20 cellular contexts compared by ENCODE assay signal in genomic region chr11:10973416-10973815, GRCh38.
A peak's percentile ranks its signal among the peaks of the same experiment; 100 is the strongest.
DNase-seq lines count a peak whose midpoint lies in the region; ATAC-seq and TF ChIP-seq lines count a peak whose summit lies in the region.
"Had no signal": no experiment of that assay in that cellular context is flagged by ENCODE, and none has a peak within 500 bp of the region (broad histone marks: within the 10 kb centered on the region; RNA-seq: fewer than 3 reads in every experiment).

No MANE protein-coding gene starts in this region.

- H3K4me1 ChIP-seq in ovary (ENCODE audit: insufficient read depth): no peaks in the 10 kb centered on the region
- H3K4me1 ChIP-seq: psoas muscle had no signal

- no peak overlapping the region for H3K4me3 ChIP-seq in ovary
- H3K4me3 ChIP-seq: hepatocyte, psoas muscle had no signal

- 42 to 65% (median 61%) methylated on average over 1 of the region's 1 CpG for WGBS in ovary, 3 donors

- intact Hi-C loops in ovary (cut with DNase I): no loop called here

- TF ChIP-seq CTCF in ovary (IDR thresholded peaks at IDR 0.05): no peak
- TF ChIP-seq CTCF in osteocyte (IDR thresholded peaks at IDR 0.05): no peak

- TF ChIP-seq EP300 in ovary (IDR thresholded peaks at IDR 0.05): no peak

- H3K27me3 ChIP-seq in ovary: no peaks in the 10 kb centered on the region
- H3K27me3 ChIP-seq: hepatocyte had no signal

- peaks cover 14% of the 10 kb centered on the region for H3K9me3 Mint-ChIP-seq in osteocyte (ENCODE audit: unreplicated experiment)
- H3K9me3 Mint-ChIP-seq: CD4-positive, alpha-beta T cell; HFFc6; T-cell had no signal

- ATAC-seq in HG02588 (IDR thresholded peaks at IDR 0.05; ENCODE audit: unreplicated experiment): no peak
- ATAC-seq: activated CD4-positive, CD25-positive, alpha-beta regulatory T cell treated with anti-CD3 and anti-CD28 coated beads, Interleukin-2, amount 50 U/mL, for 24 hours; left cardiac atrium; psoas muscle; T-cell had no signal

- DNase-seq in NCI-H1092 treated with DMSO at 0.1 percent for 48 hours (lab: John Stamatoyannopoulos, UW) (peak; percentile 29), NCI-H1092 (lab: John Stamatoyannopoulos, UW) (no peak), NCI-H2196 (lab: John Stamatoyannopoulos, UW; ENCODE audit: unreplicated experiment) (peak; percentile 44), inferior parietal cortex (ENCODE audit: extremely low spot score) (peak; percentile 57), superior temporal gyrus (ENCODE audit: extremely low spot score) (peak; percentile 62), ovary (no peak), osteocyte (ENCODE audit: extremely low spot score, unreplicated experiment) (no peak)
- DNase-seq: activated CD8-positive, alpha-beta memory T cell treated with anti-CD3 and anti-CD28 coated beads, Interleukin-2, amount 50 U/mL, for 4 hours; activated naive CD4-positive, alpha-beta T cell; CD4-positive, alpha-beta T cell; GDM1; HFFc6; left cardiac atrium; NCI-H526 treated with DMSO at 0.1 percent for 48 hours; psoas muscle; T-cell had no signal

- no peaks in the 10 kb centered on the region for H3K9me3 ChIP-seq in ovary
- H3K9me3 ChIP-seq: psoas muscle had no signal

- no peak overlapping the region for H3K27ac ChIP-seq in ovary
- H3K27ac ChIP-seq: hepatocyte, psoas muscle, RWPE1 had no signal

- H3K4me1 Mint-ChIP-seq in osteocyte (ENCODE audit: unreplicated experiment): no peaks in the 10 kb centered on the region

- peaks cover 27% of the 10 kb centered on the region for H3K27me3 Mint-ChIP-seq in osteocyte (ENCODE audit: unreplicated experiment)

- TF ChIP-seq POLR2A in ovary (IDR thresholded peaks at IDR 0.05): no peak

- no peaks in the 10 kb centered on the region for H3K36me3 ChIP-seq in ovary

- no peak overlapping the region for H3K4me3 Mint-ChIP-seq in osteocyte (ENCODE audit: unreplicated experiment)
- H3K4me3 Mint-ChIP-seq: CD4-positive, alpha-beta T cell; HFFc6; T-cell had no signal

- H3K36me3 Mint-ChIP-seq in osteocyte (ENCODE audit: unreplicated experiment): no peaks in the 10 kb centered on the region
- H3K36me3 Mint-ChIP-seq: T-cell had no signal

- H3K27ac Mint-ChIP-seq in osteocyte (ENCODE audit: unreplicated experiment): no peak overlapping the region
- H3K27ac Mint-ChIP-seq: CD4-positive, alpha-beta T cell; HFFc6; T-cell had no signal

Comparison
In these comparisons a context has a peak if more than half of its experiments do, and no peak if none do; other contexts are left out.
1. DNase-seq: peak in NCI-H1092 treated with DMSO at 0.1 percent for 48 hours (single experiment), NCI-H2196 (single experiment), inferior parietal cortex (single experiment) and superior temporal gyrus (single experiment); none in NCI-H1092 (single experiment), ovary (0 of 5) and osteocyte (single experiment).